In the genomic region with DNA sequence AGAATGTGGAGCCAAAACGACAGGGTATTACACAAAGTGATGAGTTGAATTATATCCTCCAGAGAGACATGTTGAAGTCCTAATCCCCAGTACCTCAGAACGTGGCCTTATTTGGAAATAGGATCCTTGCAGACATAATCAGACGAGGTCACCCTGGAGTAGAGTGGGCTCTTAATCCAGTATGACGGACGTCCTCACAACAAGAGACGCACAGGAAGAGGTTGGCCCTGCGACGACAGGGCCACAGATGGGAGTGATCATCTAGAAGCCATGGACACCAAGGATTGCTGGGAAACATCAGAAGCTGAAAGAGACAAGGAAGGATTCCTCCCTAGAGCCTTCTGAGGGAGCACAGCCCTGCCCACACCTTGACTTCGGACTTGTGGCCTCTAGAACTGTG, we compare ENCODE assay signal across 22 cellular contexts.
DNase-seq lines count a peak whose midpoint lies in the region; ATAC-seq, FAIRE-seq and TF ChIP-seq lines count a peak whose summit lies in the region.
"Had no signal": no experiment of that assay in that cellular context is flagged by ENCODE, and none has a peak within 500 bp of the region (broad histone marks: within the 10 kb centered on the region; RNA-seq: fewer than 3 reads in every experiment).

No MANE protein-coding gene starts in this region.

- H3K27me3 Mint-ChIP-seq in nephron progenitor cell (ENCODE audit: low read depth, poor library complexity) (peaks cover 6% of the 10 kb centered on the region), MCF 10A (ENCODE audit: insufficient read depth, unreplicated experiment) (no peaks in the 10 kb centered on the region)

- no peak overlapping the region for H3K9ac ChIP-seq in H1 (replicated peaks in 1 of 4; ENCODE audit: extremely low read depth in 1 of 4, low read depth in 3 of 4, low read length in 3 of 4)

- intact Hi-C loops in MCF 10A (cut with micrococcal nuclease), result no loop called here

- H3K4me1 ChIP-seq in A549 (peaks cover 2% of the 10 kb centered on the region), H1 (replicated peaks in 1 of 4; ENCODE audit: control insufficient read depth in 3 of 4, insufficient read depth in 4 of 4, low read length in 3 of 4) (peaks cover 0 to 2% (median under 1%) of the 10 kb centered on the region in 4 experiments; a peak in 1 of 7 replicates), small intestine (ENCODE audit: control insufficient read depth in 2 of 2, insufficient read depth in 1 of 2, low read depth in 1 of 2, low read length in 1 of 2) (no peaks in the 10 kb centered on the region)
- H3K4me1 ChIP-seq: BE2C had no signal

- no peak overlapping the region for H3K4me2 ChIP-seq in A549
- no peak overlapping the region for H3K4me2 ChIP-seq in H1 (ENCODE audit: insufficient read depth in 1 of 2, low read depth in 2 of 2, low read length in 2 of 2)
- H3K4me2 ChIP-seq: GM23338 had no signal

- H3K4me3 Mint-ChIP-seq in nephron progenitor cell, result no peak overlapping the region
- no peak overlapping the region for H3K4me3 Mint-ChIP-seq in MCF 10A (ENCODE audit: unreplicated experiment)
- H3K4me3 Mint-ChIP-seq: CD4-positive, CD25-positive, alpha-beta regulatory T cell; CD8-positive, alpha-beta memory T cell; GM23338; H9 had no signal

- ATAC-seq in A549, result no peak
- ATAC-seq: GM23338 had no signal

- no peak overlapping the region for H3K56ac ChIP-seq in H1 (replicated peaks; ENCODE audit: insufficient read length, low read depth, low read length)

- no peak overlapping the region for H3K18ac ChIP-seq in H1 (ENCODE audit: extremely low read depth, low read length)

- TF ChIP-seq CTCF in A549 (IDR thresholded peaks at IDR 0.05) (no peak), H1 (IDR thresholded peaks at IDR 0.05; ENCODE audit: control extremely low read depth in 1 of 3, insufficient read depth in 1 of 3, low read depth in 1 of 3, low read length in 3 of 3) (no peak), nephron progenitor cell (IDR thresholded peaks at IDR 0.05) (no peak), MCF 10A (IDR thresholded peaks at IDR 0.05; ENCODE audit: unreplicated experiment) (no peak)

- H3K4me1 Mint-ChIP-seq in nephron progenitor cell (peaks cover 22% of the 10 kb centered on the region), MCF 10A (ENCODE audit: insufficient read depth, unreplicated experiment) (no peaks in the 10 kb centered on the region)
- H3K4me1 Mint-ChIP-seq: CD4-positive, CD25-positive, alpha-beta regulatory T cell; CD8-positive, alpha-beta memory T cell had no signal

- H3K27me3 ChIP-seq in H1 (replicated peaks in 1 of 4; ENCODE audit: control insufficient read depth in 3 of 4, extremely low read depth in 1 of 4, insufficient read depth in 3 of 4, low read length in 3 of 4), result no peaks in the 10 kb centered on the region
- no peaks in the 10 kb centered on the region for H3K27me3 ChIP-seq in small intestine (ENCODE audit: control insufficient read depth in 2 of 2, insufficient read depth in 2 of 2, low read length in 2 of 2)
- no peaks in the 10 kb centered on the region for H3K27me3 ChIP-seq in H7 (ENCODE audit: control insufficient read depth, insufficient read depth, low read length)

- H3K36me3 ChIP-seq in H1 (ENCODE audit: control insufficient read depth in 2 of 4, insufficient read depth in 4 of 4, low read length in 3 of 4), result no peaks in the 10 kb centered on the region
- H3K36me3 ChIP-seq in small intestine (ENCODE audit: control insufficient read depth in 2 of 2, insufficient read depth in 2 of 2, low read length in 2 of 2), result no peaks in the 10 kb centered on the region
- no peaks in the 10 kb centered on the region for H3K36me3 ChIP-seq in H7 (replicated peaks; ENCODE audit: control insufficient read depth, insufficient read depth, low read length)
- H3K36me3 ChIP-seq: BE2C had no signal

- no peaks in the 10 kb centered on the region for H3K9me3 ChIP-seq in A549
- H3K9me3 ChIP-seq in H1 (ENCODE audit: insufficient read depth in 2 of 2, low read depth in 1 of 2, low read length in 1 of 2), result no peaks in the 10 kb centered on the region
- no peaks in the 10 kb centered on the region for H3K9me3 ChIP-seq in small intestine (ENCODE audit: control insufficient read depth, low read depth)
- H3K9me3 ChIP-seq: BE2C had no signal

- H3K4me3 ChIP-seq in A549, result no peak overlapping the region
- no peak overlapping the region for H3K4me3 ChIP-seq in H1 (ENCODE audit: extremely low read depth in 1 of 4, insufficient read depth in 2 of 4, low read depth in 3 of 4, low read length in 4 of 4)
- no peak overlapping the region for H3K4me3 ChIP-seq in small intestine (ENCODE audit: low read depth in 1 of 2, low read length in 2 of 2)
- no peak overlapping the region for H3K4me3 ChIP-seq in H7 (ENCODE audit: insufficient read depth, low read depth, low read length)
- H3K4me3 ChIP-seq: GM23338 had no signal

- no peak overlapping the region for H2BK20ac ChIP-seq in H1 (ENCODE audit: low read length)

- no peak overlapping the region for H2BK5ac ChIP-seq in H1 (ENCODE audit: low read depth, low read length)

- no peaks in the 10 kb centered on the region for H3K79me1 ChIP-seq in H1 (ENCODE audit: low read depth, low read length)

- H4K5ac ChIP-seq in H1 (ENCODE audit: insufficient read length, low read depth, low read length), result no peak overlapping the region

- H3K4ac ChIP-seq in H1 (replicated peaks; ENCODE audit: insufficient read length, low read depth, low read length), result no peak overlapping the region

- no peak overlapping the region for H2BK120ac ChIP-seq in H1 (replicated peaks; ENCODE audit: low read depth, low read length)

- no peaks in the 10 kb centered on the region for H3K79me2 ChIP-seq in H1 (ENCODE audit: control insufficient read depth in 1 of 2, insufficient read depth in 2 of 2, low read length in 2 of 2)

- CTCF ChIA-PET in A549 (lab: Yijun Ruan, JAX) (interaction anchor here (0.7 to 1.5 kb wide), 5 partner anchors 9 to 461 kb away, joined by 3 read pairs; no protein-coding TSS in a partner anchor), H1 (lab: Charles Lee; ENCODE audit: partially characterized antibody) (interaction anchor here (0.7 kb wide), 1 partner anchor 25 kb away, joined by 3 read pairs; no protein-coding TSS in a partner anchor), MCF 10A (lab: Yijun Ruan, JAX) (interaction anchor here (1.0 to 1.1 kb wide), 2 partner anchors 30 to 471 kb away, joined by 3 to 4 read pairs; no protein-coding TSS in a partner anchor)

- H2AFZ ChIP-seq in H1 (ENCODE audit: low read length), result no peak overlapping the region
- H2AFZ ChIP-seq: GM23338 had no signal

- H3K14ac ChIP-seq in H1 (ENCODE audit: insufficient read length), result no peak overlapping the region

- H3K27ac ChIP-seq in A549 (no peak overlapping the region), H1 (ENCODE audit: low read depth, low read length) (no peak overlapping the region), small intestine (ENCODE audit: low read depth in 1 of 2, low read length in 1 of 2) (no peak overlapping the region)

- H3K27ac Mint-ChIP-seq in nephron progenitor cell, result peak overlapping the region; percentile 33
- H3K27ac Mint-ChIP-seq in MCF 10A (ENCODE audit: low read depth, unreplicated experiment), result no peak overlapping the region
- H3K27ac Mint-ChIP-seq: CD4-positive, CD25-positive, alpha-beta regulatory T cell; CD8-positive, alpha-beta memory T cell; GM23338; H9 had no signal

- TF ChIP-seq RAD21 in A549 (conservative IDR thresholded peaks at IDR 0.05 in 1 of 2, IDR thresholded peaks at IDR 0.05 in 1 of 2) (no peak), H1 (IDR thresholded peaks at IDR 0.05 in 1 of 2, conservative IDR thresholded peaks at IDR 0.05 in 1 of 2; ENCODE audit: low read depth in 2 of 2, low read length in 2 of 2) (no peak)

- DNase-seq in A549 (ENCODE audit: low read depth in 1 of 2, low spot score in 1 of 2) (no peak), H1 (ENCODE audit: low read depth in 1 of 2, low spot score in 2 of 2) (no peak), nephron progenitor cell (no peak), small intestine (peak; percentile 19), superior temporal gyrus (ENCODE audit: extremely low spot score) (no peak), H7 (no peak), MCF 10A (ENCODE audit: unreplicated experiment) (no peak)
- DNase-seq: ACHN; BE2C; C1 segment of cervical spinal cord; CD4-positive, CD25-positive, alpha-beta regulatory T cell; CD8-positive, alpha-beta memory T cell; COR-L47; DMS 273 treated with DMSO at 0.1 percent for 48 hours; DMS53; H9; IMR-90 had no signal

- no peak overlapping the region for H2AK5ac ChIP-seq in H1 (ENCODE audit: low read depth, low read length)

- no peak overlapping the region for H3K23ac ChIP-seq in H1 (ENCODE audit: insufficient read length)

- TF ChIP-seq EP300 in A549 (IDR thresholded peaks at IDR 0.05), result no peak
- no peak for TF ChIP-seq EP300 in H1 (IDR thresholded peaks at IDR 0.05; ENCODE audit: borderline replicate concordance in 1 of 2, low read depth in 2 of 2, low read length in 2 of 2)

- POLR2A ChIA-PET in A549 (lab: Yijun Ruan, JAX) (no interaction called here), H1 (lab: Charles Lee; ENCODE audit: partially characterized antibody) (no interaction called here), MCF 10A (lab: Yijun Ruan, JAX) (no interaction called here)

- H3K23me2 ChIP-seq in H1 (ENCODE audit: low read depth, low read length), result no peaks in the 10 kb centered on the region; the same call in 1 of the 2 replicates

- H3K9me3 Mint-ChIP-seq in nephron progenitor cell (no peaks in the 10 kb centered on the region), MCF 10A (ENCODE audit: unreplicated experiment) (no peaks in the 10 kb centered on the region)
- H3K9me3 Mint-ChIP-seq: CD8-positive, alpha-beta memory T cell; GM23338; H9 had no signal

- H4K91ac ChIP-seq in H1 (replicated peaks; ENCODE audit: insufficient read length, low read length), result no peak overlapping the region

- no peak overlapping the region for H4K8ac ChIP-seq in H1 (ENCODE audit: extremely low read depth, insufficient read depth, low read length)

- H3K36me3 Mint-ChIP-seq in nephron progenitor cell (ENCODE audit: low read depth) (peaks cover 24% of the 10 kb centered on the region), MCF 10A (ENCODE audit: insufficient read depth, unreplicated experiment) (no peaks in the 10 kb centered on the region)
- H3K36me3 Mint-ChIP-seq: CD4-positive, CD25-positive, alpha-beta regulatory T cell had no signal

- BruUV-seq in MCF 10A (replicated peaks; lab: Mats Ljungman, UMichigan), result no TSS peak

- 81% methylated on average over 9 of the region's 9 CpGs for WGBS in A549 (ENCODE audit: missing lambda C conversion rate)
- 82% methylated on average over 9 of the region's 9 CpGs; no CpG with 5 or more reads in 1 of the 2 experiments for WGBS in H1 (ENCODE audit: extremely low coverage in 1 of 2, insufficient coverage in 1 of 2, insufficient read length in 1 of 2, insufficient replicate concordance in 2 of 2, low coverage in 1 of 2, low lambda C conversion rate in 2 of 2, missing lambda C conversion rate in 1 of 2), 2 experiments
- WGBS in small intestine, 3 donors, result 79 to 86% (median 83%) methylated on average over 9 of the region's 9 CpGs

- H2BK15ac ChIP-seq in H1 (ENCODE audit: low read length), result no peak overlapping the region

- TF ChIP-seq POLR2A in A549 (IDR thresholded peaks at IDR 0.05; ENCODE audit: low read length), result no peak
- no peak for TF ChIP-seq POLR2A in H1 (IDR thresholded peaks at IDR 0.05; ENCODE audit: control extremely low read depth in 1 of 2, low read depth in 2 of 2, low read length in 2 of 2)

- H4K20me1 ChIP-seq in H1 (replicated peaks in 1 of 2; ENCODE audit: control insufficient read depth in 1 of 2, insufficient read depth in 2 of 2, low read length in 2 of 2), result no peaks in the 10 kb centered on the region

- peak; percentile 78 for FAIRE-seq in A549 (lab: Jason Lieb, UNC)
- no peak for FAIRE-seq in H1 (lab: Jason Lieb, UNC)
- FAIRE-seq in small intestine (lab: Jason Lieb, UNC), result no peak
- FAIRE-seq: G401.6, GM12891, GM18507, HTR-8/SVneo had no signal

- no peak overlapping the region for H2BK12ac ChIP-seq in H1 (ENCODE audit: low read depth, low read length)
